22 cellular contexts compared by ENCODE assay signal in genomic region chr22:42062506-42063190, GRCh38. TPM values are rescaled to one million over a fixed set of nuclear protein-coding genes. Genes with fewer than 3 reads are reported as not detected.
DNase-seq lines count a peak whose midpoint lies in the region; ATAC-seq and TF ChIP-seq lines count a peak whose summit lies in the region.
"Had no signal": no experiment of that assay in that cellular context is flagged by ENCODE, and none has a peak within 500 bp of the region (broad histone marks: within the 10 kb centered on the region; RNA-seq: fewer than 3 reads in every experiment).

No MANE protein-coding gene starts in this region.

- CTCF ChIA-PET in GM10248 (lab: Yijun Ruan, JAX) = interaction anchor here (0.9 to 1.4 kb wide), 5 partner anchors 13 to 130 kb away, joined by 3 to 4 read pairs (median 3); no protein-coding TSS in a partner anchor

- peaks cover 7% of the 10 kb centered on the region for H3K4me1 Mint-ChIP-seq in activated T-helper 2 cell treated with anti-CD3 and anti-CD28 coated beads, Interferon-gamma antibody, Interleukin-2, Interleukin-4, amounts not matched to agents 10 μg/mL and 5 μg/mL and 100 μg/mL, durations not matched to agents 14 hours and 24 hours and 36 hours (ENCODE audit: low read depth)
- H3K4me1 Mint-ChIP-seq: B cell had no signal

- H3K36me3 ChIP-seq in mesenchymal stem cell (ENCODE audit: control insufficient read depth in 1 of 2, insufficient read depth in 2 of 2, low read depth in 1 of 2, low read length in 2 of 2) = peaks cover 52 to 70% of the 10 kb centered on the region in 2 experiments

- no peak overlapping the region for H3K27ac Mint-ChIP-seq in activated T-helper 2 cell treated with anti-CD3 and anti-CD28 coated beads, Interferon-gamma antibody, Interleukin-2, Interleukin-4, amounts not matched to agents 10 μg/mL and 5 μg/mL and 100 μg/mL, durations not matched to agents 14 hours and 24 hours and 36 hours
- H3K27ac Mint-ChIP-seq: B cell; CD8-positive, alpha-beta memory T cell had no signal

- peaks cover 3% of the 10 kb centered on the region for H3K9me3 ChIP-seq in mesenchymal stem cell (ENCODE audit: control insufficient read depth, low read length)
- H3K9me3 ChIP-seq: MG63, SJSA1 had no signal

- no peak overlapping the region for H2BK5ac ChIP-seq in mesenchymal stem cell (ENCODE audit: low read depth, low read length, poor library complexity, severe bottlenecking)

- H4K91ac ChIP-seq in mesenchymal stem cell (ENCODE audit: low read length) = no peak overlapping the region

- peaks cover 79% of the 10 kb centered on the region for H3K36me3 Mint-ChIP-seq in activated T-helper 2 cell treated with anti-CD3 and anti-CD28 coated beads, Interferon-gamma antibody, Interleukin-2, Interleukin-4, amounts not matched to agents 10 μg/mL and 5 μg/mL and 100 μg/mL, durations not matched to agents 14 hours and 24 hours and 36 hours (ENCODE audit: low read depth)

- no peak for ATAC-seq in sciatic nerve
- no peak for ATAC-seq in GM19455 (IDR thresholded peaks at IDR 0.05; ENCODE audit: unreplicated experiment)
- ATAC-seq: K562 had no signal

- H3K23ac ChIP-seq in mesenchymal stem cell (ENCODE audit: low read length in 2 of 2) = no peak overlapping the region

- H3K14ac ChIP-seq in mesenchymal stem cell (ENCODE audit: low read length in 2 of 2) = no peak overlapping the region

- H2AFZ ChIP-seq in mesenchymal stem cell (ENCODE audit: low read depth, low read length) = no peak overlapping the region

- no peaks in the 10 kb centered on the region for H3K27me3 ChIP-seq in mesenchymal stem cell (ENCODE audit: control insufficient read depth in 1 of 2, insufficient read depth in 1 of 2, low read length in 2 of 2)
- H3K27me3 ChIP-seq: MG63, SJSA1 had no signal

- POLR2A ChIA-PET in GM10248 (lab: Yijun Ruan, JAX) = no interaction called here

- no peak overlapping the region for H2BK120ac ChIP-seq in mesenchymal stem cell (ENCODE audit: low read depth, low read length)

- H3K9me3 Mint-ChIP-seq in activated T-helper 2 cell treated with anti-CD3 and anti-CD28 coated beads, Interferon-gamma antibody, Interleukin-2, Interleukin-4, amounts not matched to agents 10 μg/mL and 5 μg/mL and 100 μg/mL, durations not matched to agents 14 hours and 24 hours and 36 hours = peaks cover 15% of the 10 kb centered on the region

- H3K18ac ChIP-seq in mesenchymal stem cell (ENCODE audit: low read depth in 1 of 2, low read length in 2 of 2) = no peak overlapping the region

- no peak overlapping the region for H3K9ac ChIP-seq in mesenchymal stem cell (ENCODE audit: low read length)

- intact Hi-C loops in activated T-helper 2 cell treated with anti-CD3 and anti-CD28 coated beads, Interferon-gamma antibody, Interleukin-2, Interleukin-4, amounts not matched to agents 10 μg/mL and 5 μg/mL and 100 μg/mL, durations not matched to agents 14 hours and 24 hours and 36 hours (cut with micrococcal nuclease) = no loop called here
- intact Hi-C loops in sciatic nerve (cut with DNase I) = loop anchor here (10.0 kb wide), 1 partner anchor 88 kb away; no protein-coding TSS in a partner anchor

- H3K4me1 ChIP-seq in mesenchymal stem cell (ENCODE audit: control insufficient read depth, insufficient read depth, low read depth, low read length) = no peaks in the 10 kb centered on the region
- H3K4me1 ChIP-seq: SJSA1 had no signal

- DNase-seq in GM10248 (ENCODE audit: extremely low spot score) = peak; percentile 14
- DNase-seq in activated T-helper 2 cell treated with anti-CD3 and anti-CD28 coated beads, Interferon-gamma antibody, Interleukin-2, Interleukin-4, amounts not matched to agents 10 μg/mL and 5 μg/mL and 100 μg/mL, durations not matched to agents 14 hours and 24 hours and 36 hours (ENCODE audit: low spot score) = peak; percentile 5
- DNase-seq in mesenchymal stem cell = no peak
- DNase-seq in sciatic nerve (ENCODE audit: low spot score) = peak; percentile 38
- DNase-seq in OCI-M1 (lab: John Stamatoyannopoulos, UW) = no peak
- no peak for DNase-seq in stimulated activated CD4-positive, alpha-beta T cell treated with anti-CD3 and anti-CD28 coated beads, Interleukin-15, amount 100 ng/mL, for 24 hours
- no peak for DNase-seq in stimulated activated CD4-positive, alpha-beta T cell treated with anti-CD3 and anti-CD28 coated beads, Interleukin-4, amount 100 ng/mL, for 24 hours
- DNase-seq: CD8-positive, alpha-beta memory T cell; DMS79 treated with DMSO at 0.1 percent for 48 hours; GF-D8; MG63; NCI-H2029; NCI-H446; NCI-H524 treated with DMSO at 0.1 percent for 48 hours; NCI-H774; Right ventricle myocardium superior; RPMI8226 had no signal

- H2AK5ac ChIP-seq in mesenchymal stem cell (ENCODE audit: low read length, severe bottlenecking) = no peak overlapping the region

- peak overlapping the region; percentile 57 for H2BK15ac ChIP-seq in mesenchymal stem cell (ENCODE audit: low read depth, poor library complexity, severe bottlenecking)

- no peak overlapping the region for H3K4me2 ChIP-seq in mesenchymal stem cell (ENCODE audit: low read length, poor library complexity, severe bottlenecking)

- TF ChIP-seq CTCF in GM10248 (IDR thresholded peaks at IDR 0.05; ENCODE audit: control extremely low read depth, extremely low read depth, low read depth, missing control alignments) = no peak

- H3K27me3 Mint-ChIP-seq in activated T-helper 2 cell treated with anti-CD3 and anti-CD28 coated beads, Interferon-gamma antibody, Interleukin-2, Interleukin-4, amounts not matched to agents 10 μg/mL and 5 μg/mL and 100 μg/mL, durations not matched to agents 14 hours and 24 hours and 36 hours (ENCODE audit: low read depth) = no peaks in the 10 kb centered on the region
- H3K27me3 Mint-ChIP-seq: B cell; CD8-positive, alpha-beta memory T cell had no signal

- no peak overlapping the region for H3K4me3 Mint-ChIP-seq in activated T-helper 2 cell treated with anti-CD3 and anti-CD28 coated beads, Interferon-gamma antibody, Interleukin-2, Interleukin-4, amounts not matched to agents 10 μg/mL and 5 μg/mL and 100 μg/mL, durations not matched to agents 14 hours and 24 hours and 36 hours (ENCODE audit: low read depth)
- H3K4me3 Mint-ChIP-seq: B cell; CD14-positive monocyte; CD8-positive, alpha-beta memory T cell had no signal

- H3K27ac ChIP-seq in mesenchymal stem cell (ENCODE audit: low read length, poor library complexity, severe bottlenecking) = no peak overlapping the region
- H3K27ac ChIP-seq: SJSA1 had no signal

- no peak overlapping the region for H2BK12ac ChIP-seq in mesenchymal stem cell (ENCODE audit: low read length in 2 of 2)

- 96% methylated on average over 7 of the region's 10 CpGs for WGBS in mesenchymal stem cell

- no peaks in the 10 kb centered on the region for H3K79me1 ChIP-seq in mesenchymal stem cell (replicated peaks; ENCODE audit: low read length, poor library complexity, severe bottlenecking)

- H3K4ac ChIP-seq in mesenchymal stem cell (ENCODE audit: low read depth in 1 of 2, low read length in 2 of 2) = no peak overlapping the region

- no peak overlapping the region for H3K4me3 ChIP-seq in mesenchymal stem cell (ENCODE audit: insufficient read depth in 1 of 2, low read depth in 1 of 2, low read length in 2 of 2)
- H3K4me3 ChIP-seq: K562, MG63, SJSA1 had no signal

- H4K8ac ChIP-seq in mesenchymal stem cell (ENCODE audit: low read length) = no peak overlapping the region

RNA-seq across cellular contexts. Expression of gene NAGA, which starts 8.0 kb away (rescaled TPM):
- 38.8 and 44.9 TPM in 2 replicates for total RNA-seq in activated T-helper 2 cell treated with anti-CD3 and anti-CD28 coated beads, Interferon-gamma antibody, Interleukin-2, Interleukin-4, amounts not matched to agents 10 μg/mL and 5 μg/mL and 100 μg/mL, durations not matched to agents 14 hours and 24 hours and 36 hours
- 22.4 TPM for polyA plus RNA-seq in mesenchymal stem cell (2013, experiment 1 of 2)
- 22.4 TPM for polyA plus RNA-seq in mesenchymal stem cell (2013, experiment 2 of 2)
- 17.0 TPM for total RNA-seq in sciatic nerve

RNA-seq across cellular contexts. Expression of gene PHETA2, which starts 11.4 kb away (rescaled TPM):
- 5.6 and 5.7 TPM in 2 replicates for total RNA-seq in activated T-helper 2 cell treated with anti-CD3 and anti-CD28 coated beads, Interferon-gamma antibody, Interleukin-2, Interleukin-4, amounts not matched to agents 10 μg/mL and 5 μg/mL and 100 μg/mL, durations not matched to agents 14 hours and 24 hours and 36 hours
- 0.72 TPM for polyA plus RNA-seq in mesenchymal stem cell (2013, experiment 1 of 2)
- polyA plus RNA-seq in mesenchymal stem cell (2013, experiment 2 of 2) = 0.73 TPM
- 12.8 TPM for total RNA-seq in sciatic nerve

RNA-seq across cellular contexts. Expression of gene SMDT1, which starts 16.9 kb away (rescaled TPM):
- total RNA-seq in activated T-helper 2 cell treated with anti-CD3 and anti-CD28 coated beads, Interferon-gamma antibody, Interleukin-2, Interleukin-4, amounts not matched to agents 10 μg/mL and 5 μg/mL and 100 μg/mL, durations not matched to agents 14 hours and 24 hours and 36 hours = 65.1 and 69.7 TPM in 2 replicates
- 45.0 TPM for polyA plus RNA-seq in mesenchymal stem cell (2013, experiment 1 of 2)
- polyA plus RNA-seq in mesenchymal stem cell (2013, experiment 2 of 2) = 47.4 TPM
- 53.3 TPM for total RNA-seq in sciatic nerve

RNA-seq across cellular contexts. Expression of gene NDUFA6, which starts 27.9 kb away (rescaled TPM):
- total RNA-seq in activated T-helper 2 cell treated with anti-CD3 and anti-CD28 coated beads, Interferon-gamma antibody, Interleukin-2, Interleukin-4, amounts not matched to agents 10 μg/mL and 5 μg/mL and 100 μg/mL, durations not matched to agents 14 hours and 24 hours and 36 hours = 92.4 and 95.1 TPM in 2 replicates
- 128 TPM for polyA plus RNA-seq in mesenchymal stem cell (2013, experiment 1 of 2)
- polyA plus RNA-seq in mesenchymal stem cell (2013, experiment 2 of 2) = 131 TPM
- total RNA-seq in sciatic nerve = 31.9 TPM

Comparison
In these comparisons a context has a peak if more than half of its experiments do, and no peak if none do; other contexts are left out.
1. DNase-seq: peak in GM10248 (single experiment), activated T-helper 2 cell treated with anti-CD3 and anti-CD28 coated beads, Interferon-gamma antibody, Interleukin-2, Interleukin-4, amounts not matched to agents 10 μg/mL and 5 μg/mL and 100 μg/mL, durations not matched to agents 14 hours and 24 hours and 36 hours (single experiment) and sciatic nerve (single experiment); none in mesenchymal stem cell (single experiment), OCI-M1 (single experiment), stimulated activated CD4-positive, alpha-beta T cell treated with anti-CD3 and anti-CD28 coated beads, Interleukin-15, amount 100 ng/mL, for 24 hours (single experiment) and stimulated activated CD4-positive, alpha-beta T cell treated with anti-CD3 and anti-CD28 coated beads, Interleukin-4, amount 100 ng/mL, for 24 hours (single experiment).